29 cellular contexts compared by ENCODE assay signal in genomic region chrX:55187281-55187680, GRCh38. TPM values are rescaled to one million over a fixed set of nuclear protein-coding genes. Genes with fewer than 3 reads are reported as not detected.
"Had no signal": no experiment of that assay in that cellular context is flagged by ENCODE, and none has a peak within 500 bp of the region (broad histone marks: within the 10 kb centered on the region; RNA-seq: fewer than 3 reads in every experiment).

No MANE protein-coding gene starts in this region.

- H3K27ac Mint-ChIP-seq: activated CD4-positive, alpha-beta T cell treated with anti-CD3 and anti-CD28 coated beads, Interleukin-2, amount 10 ng/mL, durations not matched to agents 7 days and 5 days; activated CD8-positive, alpha-beta memory T cell treated with anti-CD3 and anti-CD28 coated beads, Interleukin-2, amount 10 ng/mL, durations not matched to agents 7 days and 5 days; activated CD8-positive, alpha-beta T cell treated with anti-CD3 and anti-CD28 coated beads for 36 hours; activated naive CD8-positive, alpha-beta T cell; activated T-helper 1 cell treated with anti-CD3 and anti-CD28 coated beads, Interleukin-12 subunit alpha, Interleukin-12 subunit beta, Interleukin-2, Interleukin-4 antibody, amounts not matched to agents 30 ng/mL and 10 ng/mL and 1 ng/mL, durations not matched to agents 14 hours and 24 hours and 36 hours; endodermal cell; immature natural killer cell; mesothelial cell of epicardium; naive thymus-derived CD8-positive, alpha-beta T cell; neural progenitor cell had no signal

- H3K27me3 ChIP-seq: hepatocyte, neural progenitor cell, testis, uterus had no signal

- H3K9me3 ChIP-seq: left ventricle myocardium inferior, testis, uterus had no signal

- H3K4me1 Mint-ChIP-seq: activated CD4-positive, alpha-beta T cell treated with anti-CD3 and anti-CD28 coated beads, Interleukin-2, amount 10 ng/mL, durations not matched to agents 7 days and 5 days; activated CD8-positive, alpha-beta memory T cell treated with anti-CD3 and anti-CD28 coated beads, Interleukin-2, amount 10 ng/mL, durations not matched to agents 7 days and 5 days; endodermal cell; immature natural killer cell; mesothelial cell of epicardium; naive thymus-derived CD8-positive, alpha-beta T cell; neural progenitor cell had no signal

- H3K27me3 Mint-ChIP-seq: activated CD4-positive, alpha-beta T cell treated with anti-CD3 and anti-CD28 coated beads, Interleukin-2, amount 10 ng/mL, durations not matched to agents 7 days and 5 days; activated CD8-positive, alpha-beta memory T cell treated with anti-CD3 and anti-CD28 coated beads, Interleukin-2, amount 10 ng/mL, durations not matched to agents 7 days and 5 days; activated CD8-positive, alpha-beta T cell treated with anti-CD3 and anti-CD28 coated beads for 36 hours; activated naive CD8-positive, alpha-beta T cell had no signal

- DNase-seq: activated CD4-positive, alpha-beta T cell treated with anti-CD3 and anti-CD28 coated beads, Interleukin-2, amount 10 ng/mL, durations not matched to agents 7 days and 5 days; activated CD4-positive, CD25-positive, alpha-beta regulatory T cell treated with anti-CD3 and anti-CD28 coated beads, Interleukin-2, amount 50 U/mL, for 72 hours; activated CD8-positive, alpha-beta memory T cell treated with anti-CD3 and anti-CD28 coated beads, Interleukin-2, amount 10 ng/mL, durations not matched to agents 7 days and 5 days; activated CD8-positive, alpha-beta T cell treated with anti-CD3 and anti-CD28 coated beads for 36 hours; activated gamma-delta T cell treated with Interleukin-2 at 50 U/mL for 16 hours; activated T-cell treated with anti-CD3 and anti-CD28 coated beads for 4 hours; cerebellar nuclear complex; cortex of kidney; endodermal cell; glutamatergic neuron; immature natural killer cell; left ventricle myocardium inferior; naive thymus-derived CD8-positive, alpha-beta T cell; stimulated activated CD4-positive, alpha-beta T cell treated with anti-CD3 and anti-CD28 coated beads, Interleukin-4, amount 100 ng/mL, for 1 hour; stimulated activated naive CD4-positive, alpha-beta T cell; testis; uterus; WERI-Rb-1 had no signal

- H3K36me3 Mint-ChIP-seq: activated CD8-positive, alpha-beta memory T cell treated with anti-CD3 and anti-CD28 coated beads, Interleukin-2, amount 10 ng/mL, durations not matched to agents 7 days and 5 days; activated naive CD8-positive, alpha-beta T cell; immature natural killer cell; mesothelial cell of epicardium; neural progenitor cell had no signal

- H3K4me1 ChIP-seq: left ventricle myocardium inferior, neural progenitor cell, testis, uterus had no signal

- ATAC-seq: activated CD8-positive, alpha-beta memory T cell treated with anti-CD3 and anti-CD28 coated beads, Interleukin-2, amount 10 ng/mL, durations not matched to agents 7 days and 5 days; activated CD8-positive, alpha-beta T cell treated with anti-CD3 and anti-CD28 coated beads for 36 hours; naive thymus-derived CD8-positive, alpha-beta T cell had no signal

- H3K27ac ChIP-seq: epithelial cell of prostate, hepatocyte, left ventricle myocardium inferior, neural progenitor cell, testis, uterus, WERI-Rb-1 had no signal

- H3K9me3 Mint-ChIP-seq: activated CD4-positive, alpha-beta T cell treated with anti-CD3 and anti-CD28 coated beads, Interleukin-2, amount 10 ng/mL, durations not matched to agents 7 days and 5 days; activated CD8-positive, alpha-beta T cell treated with anti-CD3 and anti-CD28 coated beads for 36 hours; activated T-helper 1 cell treated with anti-CD3 and anti-CD28 coated beads, Interleukin-12 subunit alpha, Interleukin-12 subunit beta, Interleukin-2, Interleukin-4 antibody, amounts not matched to agents 30 ng/mL and 10 ng/mL and 1 ng/mL, durations not matched to agents 14 hours and 24 hours and 36 hours; immature natural killer cell; neural progenitor cell had no signal

- H3K4me3 Mint-ChIP-seq: activated CD4-positive, alpha-beta T cell treated with anti-CD3 and anti-CD28 coated beads, Interleukin-2, amount 10 ng/mL, durations not matched to agents 7 days and 5 days; activated CD8-positive, alpha-beta memory T cell treated with anti-CD3 and anti-CD28 coated beads, Interleukin-2, amount 10 ng/mL, durations not matched to agents 7 days and 5 days; activated CD8-positive, alpha-beta T cell treated with anti-CD3 and anti-CD28 coated beads for 36 hours; activated naive CD8-positive, alpha-beta T cell; activated T-helper 1 cell treated with anti-CD3 and anti-CD28 coated beads, Interleukin-12 subunit alpha, Interleukin-12 subunit beta, Interleukin-2, Interleukin-4 antibody, amounts not matched to agents 30 ng/mL and 10 ng/mL and 1 ng/mL, durations not matched to agents 14 hours and 24 hours and 36 hours; endodermal cell; immature natural killer cell; mesothelial cell of epicardium; naive thymus-derived CD8-positive, alpha-beta T cell; neural progenitor cell had no signal

- H3K4me3 ChIP-seq: hepatocyte, left ventricle myocardium inferior, neural progenitor cell, testis, uterus had no signal

- H3K36me3 ChIP-seq: left ventricle myocardium inferior, neural progenitor cell, uterus, WERI-Rb-1 had no signal

RNA-seq across cellular contexts. Expression of gene PAGE5, which starts 32.9 kb away (rescaled TPM):
- total RNA-seq: activated CD4-positive, alpha-beta T cell treated with anti-CD3 and anti-CD28 coated beads, Interleukin-2, amount 10 ng/mL, durations not matched to agents 7 days and 5 days; activated CD8-positive, alpha-beta T cell treated with anti-CD3 and anti-CD28 coated beads for 36 hours; activated T-helper 1 cell treated with anti-CD3 and anti-CD28 coated beads, Interleukin-12 subunit alpha, Interleukin-12 subunit beta, Interleukin-2, Interleukin-4 antibody, amounts not matched to agents 30 ng/mL and 10 ng/mL and 1 ng/mL, durations not matched to agents 14 hours and 24 hours and 36 hours; endodermal cell; fibroblast of villous mesenchyme; hepatocyte; kidney epithelial cell; left ventricle myocardium inferior; lung microvascular endothelial cell; mesothelial cell of epicardium; naive thymus-derived CD8-positive, alpha-beta T cell; osteoblast; posterior vena cava had no signal
